1 cellular context compared by ENCODE assay signal in the genomic region with DNA sequence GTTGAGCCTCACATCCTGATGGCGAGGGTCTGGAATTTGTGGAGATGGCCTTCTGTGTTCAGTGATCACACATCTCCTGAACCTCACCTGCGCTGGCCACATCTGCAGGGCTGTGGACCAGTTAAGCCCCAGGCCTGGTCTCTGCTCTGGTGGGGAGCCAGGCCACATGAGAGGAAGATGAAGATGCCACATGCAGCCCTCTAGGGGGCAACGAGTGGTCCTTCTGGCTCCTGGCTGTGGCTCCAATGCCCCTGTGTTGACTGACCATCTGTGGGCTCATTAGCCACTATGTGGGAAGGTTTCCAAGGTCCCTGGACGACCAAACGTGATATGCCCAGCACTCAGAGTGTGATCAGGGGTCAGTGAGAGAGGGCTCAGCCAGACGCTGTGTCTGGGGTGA.
TF ChIP-seq lines count a peak whose summit lies in the region.

No MANE protein-coding gene starts in this region.

TF ChIP-seq in GM23338, 12 proteins besides CTCF, POLR2A, EP300 and RAD21 (continued from another document):
- TF ChIP-seq, protein P1, sequence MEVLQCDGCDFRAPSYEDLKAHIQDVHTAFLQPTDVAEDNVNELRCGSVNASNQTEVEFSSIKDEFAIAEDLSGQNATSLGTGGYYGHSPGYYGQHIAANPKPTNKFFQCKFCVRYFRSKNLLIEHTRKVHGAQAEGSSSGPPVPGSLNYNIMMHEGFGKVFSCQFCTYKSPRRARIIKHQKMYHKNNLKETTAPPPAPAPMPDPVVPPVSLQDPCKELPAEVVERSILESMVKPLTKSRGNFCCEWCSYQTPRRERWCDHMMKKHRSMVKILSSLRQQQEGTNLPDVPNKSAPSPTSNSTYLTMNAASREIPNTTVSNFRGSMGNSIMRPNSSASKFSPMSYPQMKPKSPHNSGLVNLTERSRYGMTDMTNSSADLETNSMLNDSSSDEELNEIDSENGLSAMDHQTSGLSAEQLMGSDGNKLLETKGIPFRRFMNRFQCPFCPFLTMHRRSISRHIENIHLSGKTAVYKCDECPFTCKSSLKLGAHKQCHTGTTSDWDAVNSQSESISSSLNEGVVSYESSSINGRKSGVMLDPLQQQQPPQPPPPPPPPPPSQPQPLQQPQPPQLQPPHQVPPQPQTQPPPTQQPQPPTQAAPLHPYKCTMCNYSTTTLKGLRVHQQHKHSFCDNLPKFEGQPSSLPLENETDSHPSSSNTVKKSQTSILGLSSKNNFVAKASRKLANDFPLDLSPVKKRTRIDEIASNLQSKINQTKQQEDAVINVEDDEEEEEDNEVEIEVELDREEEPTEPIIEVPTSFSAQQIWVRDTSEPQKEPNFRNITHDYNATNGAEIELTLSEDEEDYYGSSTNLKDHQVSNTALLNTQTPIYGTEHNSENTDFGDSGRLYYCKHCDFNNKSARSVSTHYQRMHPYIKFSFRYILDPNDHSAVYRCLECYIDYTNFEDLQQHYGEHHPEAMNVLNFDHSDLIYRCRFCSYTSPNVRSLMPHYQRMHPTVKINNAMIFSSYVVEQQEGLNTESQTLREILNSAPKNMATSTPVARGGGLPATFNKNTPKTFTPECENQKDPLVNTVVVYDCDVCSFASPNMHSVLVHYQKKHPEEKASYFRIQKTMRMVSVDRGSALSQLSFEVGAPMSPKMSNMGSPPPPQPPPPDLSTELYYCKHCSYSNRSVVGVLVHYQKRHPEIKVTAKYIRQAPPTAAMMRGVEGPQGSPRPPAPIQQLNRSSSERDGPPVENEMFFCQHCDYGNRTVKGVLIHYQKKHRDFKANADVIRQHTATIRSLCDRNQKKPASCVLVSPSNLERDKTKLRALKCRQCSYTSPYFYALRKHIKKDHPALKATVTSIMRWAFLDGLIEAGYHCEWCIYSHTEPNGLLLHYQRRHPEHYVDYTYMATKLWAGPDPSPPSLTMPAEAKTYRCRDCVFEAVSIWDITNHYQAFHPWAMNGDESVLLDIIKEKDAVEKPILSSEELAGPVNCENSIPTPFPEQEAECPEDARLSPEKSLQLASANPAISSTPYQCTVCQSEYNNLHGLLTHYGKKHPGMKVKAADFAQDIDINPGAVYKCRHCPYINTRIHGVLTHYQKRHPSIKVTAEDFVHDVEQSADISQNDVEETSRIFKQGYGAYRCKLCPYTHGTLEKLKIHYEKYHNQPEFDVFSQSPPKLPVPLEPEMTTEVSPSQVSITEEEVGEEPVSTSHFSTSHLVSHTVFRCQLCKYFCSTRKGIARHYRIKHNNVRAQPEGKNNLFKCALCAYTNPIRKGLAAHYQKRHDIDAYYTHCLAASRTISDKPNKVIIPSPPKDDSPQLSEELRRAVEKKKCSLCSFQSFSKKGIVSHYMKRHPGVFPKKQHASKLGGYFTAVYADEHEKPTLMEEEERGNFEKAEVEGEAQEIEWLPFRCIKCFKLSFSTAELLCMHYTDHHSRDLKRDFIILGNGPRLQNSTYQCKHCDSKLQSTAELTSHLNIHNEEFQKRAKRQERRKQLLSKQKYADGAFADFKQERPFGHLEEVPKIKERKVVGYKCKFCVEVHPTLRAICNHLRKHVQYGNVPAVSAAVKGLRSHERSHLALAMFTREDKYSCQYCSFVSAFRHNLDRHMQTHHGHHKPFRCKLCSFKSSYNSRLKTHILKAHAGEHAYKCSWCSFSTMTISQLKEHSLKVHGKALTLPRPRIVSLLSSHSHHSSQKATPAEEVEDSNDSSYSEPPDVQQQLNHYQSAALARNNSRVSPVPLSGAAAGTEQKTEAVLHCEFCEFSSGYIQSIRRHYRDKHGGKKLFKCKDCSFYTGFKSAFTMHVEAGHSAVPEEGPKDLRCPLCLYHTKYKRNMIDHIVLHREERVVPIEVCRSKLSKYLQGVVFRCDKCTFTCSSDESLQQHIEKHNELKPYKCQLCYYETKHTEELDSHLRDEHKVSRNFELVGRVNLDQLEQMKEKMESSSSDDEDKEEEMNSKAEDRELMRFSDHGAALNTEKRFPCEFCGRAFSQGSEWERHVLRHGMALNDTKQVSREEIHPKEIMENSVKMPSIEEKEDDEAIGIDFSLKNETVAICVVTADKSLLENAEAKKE (CRISPR knock-in tag; IDR thresholded peaks at IDR 0.05) = no peak
- TF ChIP-seq JUNB (IDR thresholded peaks at IDR 0.05; ENCODE audit: unreplicated experiment) = no peak
